Comparison of ENCODE assay signal across 21 cellular contexts in genomic region chr1:159990005-159990404, GRCh38. TPM values are rescaled to one million over a fixed set of nuclear protein-coding genes. Genes with fewer than 3 reads are reported as not detected.
DNase-seq lines count a peak whose midpoint lies in the region; ATAC-seq and TF ChIP-seq lines count a peak whose summit lies in the region.
"Had no signal": no experiment of that assay in that cellular context is flagged by ENCODE, and none has a peak within 500 bp of the region (broad histone marks: within the 10 kb centered on the region; RNA-seq: fewer than 3 reads in every experiment).

No MANE protein-coding gene starts in this region.

- H3K9me3 ChIP-seq in transverse colon, result no peaks in the 10 kb centered on the region
- H3K9me3 ChIP-seq in osteoblast (ENCODE audit: low read depth, low read length), result no peaks in the 10 kb centered on the region
- H3K9me3 ChIP-seq: A549, Caco-2 had no signal

- H3K36me3 ChIP-seq in GM23338 (ENCODE audit: insufficient read depth), result no peaks in the 10 kb centered on the region
- H3K36me3 ChIP-seq in rectal smooth muscle tissue (ENCODE audit: control insufficient read depth, insufficient read depth, low read length), result no peaks in the 10 kb centered on the region
- H3K36me3 ChIP-seq in transverse colon, result no peaks in the 10 kb centered on the region
- no peaks in the 10 kb centered on the region for H3K36me3 ChIP-seq in osteoblast (ENCODE audit: insufficient read depth, low read length)

- DNase-seq in ACHN (peak; percentile 44), GM23338 (ENCODE audit: low spot score) (no peak), islet precursor cell (peak; percentile 32), transverse colon (no peak), osteoblast (ENCODE audit: insufficient read length, low spot score, missing footprints) (no peak), COLO668 (lab: John Stamatoyannopoulos, UW; ENCODE audit: unreplicated experiment) (no peak)
- DNase-seq: 8988T; C1 segment of cervical spinal cord; Caco-2; CD4-positive, alpha-beta memory T cell; DMS153; DND-41; GDM1; H9 had no signal

- H3K9me3 Mint-ChIP-seq in GM23338, result no peaks in the 10 kb centered on the region
- H3K9me3 Mint-ChIP-seq: CD4-positive, alpha-beta memory T cell; H9 had no signal

- no peaks in the 10 kb centered on the region for H3K9me2 ChIP-seq in GM23338 (ENCODE audit: insufficient read depth)

- no peak overlapping the region for H3K4me3 Mint-ChIP-seq in GM23338
- H3K4me3 Mint-ChIP-seq: CD4-positive, alpha-beta memory T cell; H9 had no signal

- no peaks in the 10 kb centered on the region for H3F3A ChIP-seq in GM23338 (replicated peaks; ENCODE audit: low read depth)

- 74 to 88% methylated on average over 4 to 5 of the region's 5 CpGs for WGBS in transverse colon (ENCODE audit: low coverage in 1 of 2), 2 donors

- H3K4me1 ChIP-seq in GM23338 (ENCODE audit: insufficient read depth) (peaks cover 13% of the 10 kb centered on the region), rectal smooth muscle tissue (ENCODE audit: control insufficient read depth, insufficient read depth, low read length) (peaks cover 3% of the 10 kb centered on the region), transverse colon (peaks cover 0 to 10% (median 2%) of the 10 kb centered on the region in 4 donors), osteoblast (ENCODE audit: insufficient read depth, low read length) (peaks cover 14% of the 10 kb centered on the region)
- H3K4me1 ChIP-seq: A549 had no signal

- intact Hi-C loops in transverse colon (cut with DNase I; ENCODE audit: low total_unique reads), result no loop called here

- H4K20me1 ChIP-seq in GM23338 (replicated peaks; ENCODE audit: insufficient read depth) (no peaks in the 10 kb centered on the region), osteoblast (ENCODE audit: insufficient read depth, low read length) (no peaks in the 10 kb centered on the region)

- TF ChIP-seq CTCF in GM23338 (conservative IDR thresholded peaks at IDR 0.05; ENCODE audit: low read depth in 2 of 2) (no peak), transverse colon (IDR thresholded peaks at IDR 0.05) (no peak), osteoblast (IDR thresholded peaks at IDR 0.05; ENCODE audit: extremely low read depth, low read depth, low read length) (no peak)

- TF ChIP-seq POLR2A in transverse colon (IDR thresholded peaks at IDR 0.05), result no peak

- in situ Hi-C loops in ACHN (cut with HindIII; ENCODE audit: low pct_ligation_motif_present, low pct_unique_long_range_greater_than_20kb, low sequenced_read_pairs), result no loop called here
- in situ Hi-C loops in transverse colon (cut with MboI; ENCODE audit: low pct_ligation_motif_present in 1 of 4, low pct_unique_long_range_greater_than_20kb in 1 of 4, low sequenced_read_pairs in 3 of 4), result no loop called here

- H3K9ac ChIP-seq in rectal smooth muscle tissue (ENCODE audit: low read length), result no peak overlapping the region
- H3K9ac ChIP-seq: GM23248 had no signal

- 0 out of 2 replicates have a peak overlapping the region, but pooled peaks have one; percentile 36 for H3K4me2 ChIP-seq in GM23338
- no peak overlapping the region for H3K4me2 ChIP-seq in osteoblast (ENCODE audit: insufficient read depth, low read length)
- H3K4me2 ChIP-seq: A549 had no signal

- H2AFZ ChIP-seq in GM23338 (no peak overlapping the region), osteoblast (ENCODE audit: low read length) (no peak overlapping the region)
- H2AFZ ChIP-seq: GM23248 had no signal

- no peak overlapping the region for H3K27ac Mint-ChIP-seq in GM23338
- H3K27ac Mint-ChIP-seq: CD4-positive, alpha-beta memory T cell; H9 had no signal

- H3K79me2 ChIP-seq in GM23338 (replicated peaks; ENCODE audit: insufficient read depth) (no peaks in the 10 kb centered on the region), osteoblast (ENCODE audit: insufficient read depth, low read length) (no peaks in the 10 kb centered on the region)

- H3K27me3 ChIP-seq in GM23338 (ENCODE audit: insufficient read depth) (no peaks in the 10 kb centered on the region), rectal smooth muscle tissue (ENCODE audit: control insufficient read depth, insufficient read depth, low read length) (no peaks in the 10 kb centered on the region), transverse colon (no peaks in the 10 kb centered on the region), osteoblast (ENCODE audit: insufficient read depth, low read length) (no peaks in the 10 kb centered on the region)

- ATAC-seq in GM23338, result no peak
- ATAC-seq: A549, GM12878, HCT116 had no signal

- H3K36me3 Mint-ChIP-seq in GM23338 (ENCODE audit: low read depth), result no peaks in the 10 kb centered on the region
- H3K36me3 Mint-ChIP-seq: CD4-positive, alpha-beta memory T cell had no signal

- H3K27me3 Mint-ChIP-seq in GM23338 (ENCODE audit: insufficient read depth, low read depth, poor library complexity), result no peaks in the 10 kb centered on the region

- peaks cover 17% of the 10 kb centered on the region; the same call in 2 of the 3 replicates for H3K4me1 Mint-ChIP-seq in GM23338

- no peak overlapping the region for H3K27ac ChIP-seq in GM23338 (ENCODE audit: low read depth)
- H3K27ac ChIP-seq in rectal smooth muscle tissue (ENCODE audit: low read depth, low read length), result peak overlapping the region; percentile 23
- no peak overlapping the region for H3K27ac ChIP-seq in transverse colon
- H3K27ac ChIP-seq in osteoblast (ENCODE audit: low read depth, low read length), result no peak overlapping the region
- H3K27ac ChIP-seq: A549, GM23248 had no signal

- TF ChIP-seq EP300 in transverse colon (IDR thresholded peaks at IDR 0.05; ENCODE audit: low read depth), result no peak

- H3K4me3 ChIP-seq in GM23338, result no peak overlapping the region
- H3K4me3 ChIP-seq in rectal smooth muscle tissue (ENCODE audit: low read length), result no peak overlapping the region
- no peak overlapping the region for H3K4me3 ChIP-seq in transverse colon
- no peak overlapping the region for H3K4me3 ChIP-seq in osteoblast (ENCODE audit: insufficient read depth, low read length)
- H3K4me3 ChIP-seq: A549, GM12878, GM23248 had no signal

TF ChIP-seq in GM23338, 12 proteins besides CTCF, POLR2A, EP300 and RAD21:
- no peak for TF ChIP-seq EZH2 (IDR thresholded peaks at IDR 0.05; ENCODE audit: low read depth, unreplicated experiment)

RNA-seq across cellular contexts. Expression of gene SLAMF9, which starts 36.0 kb away (rescaled TPM):
- not detected in 2 replicates for total RNA-seq in GM23338 (2014; rRNA removed; shearing (Covaris generic))
- not detected in 2 replicates for polyA plus RNA-seq in GM23338 (2016; fragmentation: Nextera tagmentation; extraction: Ambion mirVana)
- total RNA-seq in transverse colon (under 1 TPM in 1 of 4 donors, not detected in 3; 0.64 TPM), osteoblast (not detected in 2 replicates)
- total RNA-seq: CD4-positive, alpha-beta memory T cell; GM12878; GM23248; H4; H9 had no signal
- polyA plus RNA-seq: BJ; CD4-positive, alpha-beta memory T cell; GM12878 had no signal

RNA-seq across cellular contexts. Expression of gene PIGM, which starts 41.8 kb away (rescaled TPM):
- total RNA-seq in GM23338 (2014; rRNA removed; shearing (Covaris generic)), result 4.6 and 5.0 TPM in 2 replicates
- 5.0 TPM in 2 replicates for polyA plus RNA-seq in GM23338 (2016; fragmentation: Nextera tagmentation; extraction: Ambion mirVana)
- 1 to 10 TPM; 3.2 to 8.2 (median 4.9) TPM for total RNA-seq in transverse colon
- 7.2 and 7.4 TPM in 2 replicates for total RNA-seq in osteoblast

RNA-seq across cellular contexts. Expression of gene IGSF9, which starts 44.6 kb away (rescaled TPM):
- 23.5 and 27.6 TPM in 2 replicates for total RNA-seq in GM23338 (2014; rRNA removed; shearing (Covaris generic))
- 9.3 and 10.3 TPM in 2 replicates for polyA plus RNA-seq in GM23338 (2016; fragmentation: Nextera tagmentation; extraction: Ambion mirVana)
- total RNA-seq in transverse colon (100 to 1,000 TPM in 1 of 4 donors, 10 to 100 TPM in 3; 40.7 to 137 (median 81.3) TPM), osteoblast (under 0.01 TPM in 2 replicates)
- total RNA-seq: CD4-positive, alpha-beta memory T cell; GM12878; GM23248 had no signal
- polyA plus RNA-seq: BJ; CD4-positive, alpha-beta memory T cell had no signal

Comparison
In these comparisons a context has a peak if more than half of its experiments do, and no peak if none do; other contexts are left out.
1. DNase-seq: peak in ACHN (single experiment) and islet precursor cell (single experiment); none in GM23338 (single experiment), transverse colon (single experiment), osteoblast (single experiment) and COLO668 (single experiment).
2. RNA of gene IGSF9, which starts 44.6 kb away (total RNA-seq): 40.7 to 137 TPM in transverse colon and 23.5 to 27.6 TPM in GM23338; under 0.01 TPM in osteoblast; every median in the first group is over 10 times any median in the second.